1 cellular context compared by ENCODE assay signal in the genomic region with DNA sequence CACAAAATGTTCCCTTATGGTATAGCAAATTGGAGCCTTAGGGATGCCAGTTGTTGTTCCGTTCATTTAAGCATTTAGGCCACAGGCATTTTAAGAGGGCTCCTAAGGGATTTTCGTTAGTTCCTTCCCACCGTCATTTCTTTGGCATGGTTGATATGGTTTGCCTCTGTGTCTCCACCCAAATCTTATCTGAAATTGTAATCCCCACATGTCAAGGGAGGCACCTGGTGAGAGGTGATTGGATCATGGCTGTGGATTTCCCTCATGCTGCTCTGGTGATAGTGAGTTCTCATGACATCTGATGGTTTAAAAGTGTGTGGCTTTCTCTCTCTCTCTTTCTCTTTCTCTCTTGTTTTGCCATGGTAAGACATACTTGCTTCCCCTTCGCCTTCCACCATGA.
TF ChIP-seq lines count a peak whose summit lies in the region.

No MANE protein-coding gene starts in this region.

TF ChIP-seq in K562, 482 proteins besides CTCF, POLR2A, EP300 and RAD21 (continued from another document and continues in another):
- TF ChIP-seq ZNF592 (IDR thresholded peaks at IDR 0.05) (no peak), RAD51 (IDR thresholded peaks at IDR 0.05; ENCODE audit: borderline replicate concordance, low read depth) (no peak), SAFB2 (IDR thresholded peaks at IDR 0.05; ENCODE audit: borderline replicate concordance, low read depth, low read length, severe bottlenecking) (no peak), FOSL1 (tag; conservative IDR thresholded peaks at IDR 0.05) (peak; percentile 32; the same call in 1 of the 2 replicates), ARID1B (IDR thresholded peaks at IDR 0.05) (peak; percentile 95), LEF1 (IDR thresholded peaks at IDR 0.05) (peak; percentile 73), SMARCA4 (IDR thresholded peaks at IDR 0.05) (peak; percentile 82), ZNF830 (CRISPR knock-in tag; IDR thresholded peaks at IDR 0.05) (no peak), TRIM24 (IDR thresholded peaks at IDR 0.05) (peak; percentile 90 to 91), KDM2B (CRISPR knock-in tag; IDR thresholded peaks at IDR 0.05) (no peak), PHB2 (IDR thresholded peaks at IDR 0.05; ENCODE audit: low read depth) (peak; percentile 89), HMGN3 (IDR thresholded peaks at IDR 0.05; ENCODE audit: borderline replicate concordance, extremely low read depth, insufficient read length, low read depth, low read length) (peak; percentile 23), KAT7 (CRISPR knock-in tag; IDR thresholded peaks at IDR 0.05; ENCODE audit: borderline replicate concordance) (no peak), TEAD4 (IDR thresholded peaks at IDR 0.05; ENCODE audit: low read length) (peak; percentile 97), TEAD4 (CRISPR knock-in tag; IDR thresholded peaks at IDR 0.05; ENCODE audit: borderline replicate concordance) (no peak), GABPB2 (CRISPR knock-in tag; conservative IDR thresholded peaks at IDR 0.05) (no peak), KHSRP (IDR thresholded peaks at IDR 0.05) (no peak), ERF (CRISPR knock-in tag; IDR thresholded peaks at IDR 0.05) (no peak), ZBTB33 (CRISPR knock-in tag; IDR thresholded peaks at IDR 0.05) (no peak), RNF2 (IDR thresholded peaks at IDR 0.05) (no peak), PYGO2 (tag; IDR thresholded peaks at IDR 0.05) (no peak), STAT5A (IDR thresholded peaks at IDR 0.05; ENCODE audit: borderline replicate concordance, low read length) (peak; percentile 85), RFX7 (CRISPR knock-in tag; IDR thresholded peaks at IDR 0.05) (no peak), ZNF354B (CRISPR knock-in tag; IDR thresholded peaks at IDR 0.05) (no peak), CCNT2 (IDR thresholded peaks at IDR 0.05; ENCODE audit: borderline replicate concordance, extremely low read depth, insufficient read length, low read depth, low read length) (peak; percentile 51), CBX1 (IDR thresholded peaks at IDR 0.05; ENCODE audit: low read depth) (no peak), IRF9 (tag; IDR thresholded peaks at IDR 0.05) (no peak), RBM15 (IDR thresholded peaks at IDR 0.05; ENCODE audit: insufficient read depth, low read length) (no peak), ZNF184 (CRISPR knock-in tag; IDR thresholded peaks at IDR 0.05) (no peak), HDAC1 (IDR thresholded peaks at IDR 0.05) (peak in 1 of 2 experiments; percentile 45; a peak in 1 of 4 replicates), OTX1 (CRISPR knock-in tag; IDR thresholded peaks at IDR 0.05) (no peak), DNMT1 (IDR thresholded peaks at IDR 0.05) (no peak), RBM34 (IDR thresholded peaks at IDR 0.05; ENCODE audit: borderline replicate concordance, insufficient read depth, low read length) (no peak), ZNF699 (CRISPR knock-in tag; IDR thresholded peaks at IDR 0.05; ENCODE audit: insufficient replicate concordance) (no peak), KDM1A (IDR thresholded peaks at IDR 0.05) (peak; percentile 4 to 58; a peak in 1 of 4 replicates), GABPB1 (CRISPR knock-in tag; IDR thresholded peaks at IDR 0.05) (no peak), ZNF717 (CRISPR knock-in tag; IDR thresholded peaks at IDR 0.05) (no peak), HNRNPH1 (optimal IDR thresholded peaks at IDR 0.05; ENCODE audit: low read depth, low read length) (no peak), CBX3 (IDR thresholded peaks at IDR 0.05; ENCODE audit: borderline replicate concordance in 1 of 2, low read length in 2 of 2) (0 out of 3 replicates have a peak, but pooled peaks of 1 of the 2 experiments have one; percentile 21), RCOR1 (IDR thresholded peaks at IDR 0.05; ENCODE audit: borderline replicate concordance in 1 of 2, low read depth in 2 of 2, low read length in 2 of 2) (0 out of 4 replicates have a peak, but pooled peaks of 1 of the 2 experiments have one; percentile 49), CTBP1 (IDR thresholded peaks at IDR 0.05; ENCODE audit: borderline replicate concordance) (peak; percentile 28; the same call in 1 of the 2 replicates), PKNOX1 (IDR thresholded peaks at IDR 0.05) (peak; percentile 29; the same call in 1 of the 2 replicates), MTA1 (IDR thresholded peaks at IDR 0.05; ENCODE audit: borderline replicate concordance) (no peak)
- TF ChIP-seq, protein P1, sequence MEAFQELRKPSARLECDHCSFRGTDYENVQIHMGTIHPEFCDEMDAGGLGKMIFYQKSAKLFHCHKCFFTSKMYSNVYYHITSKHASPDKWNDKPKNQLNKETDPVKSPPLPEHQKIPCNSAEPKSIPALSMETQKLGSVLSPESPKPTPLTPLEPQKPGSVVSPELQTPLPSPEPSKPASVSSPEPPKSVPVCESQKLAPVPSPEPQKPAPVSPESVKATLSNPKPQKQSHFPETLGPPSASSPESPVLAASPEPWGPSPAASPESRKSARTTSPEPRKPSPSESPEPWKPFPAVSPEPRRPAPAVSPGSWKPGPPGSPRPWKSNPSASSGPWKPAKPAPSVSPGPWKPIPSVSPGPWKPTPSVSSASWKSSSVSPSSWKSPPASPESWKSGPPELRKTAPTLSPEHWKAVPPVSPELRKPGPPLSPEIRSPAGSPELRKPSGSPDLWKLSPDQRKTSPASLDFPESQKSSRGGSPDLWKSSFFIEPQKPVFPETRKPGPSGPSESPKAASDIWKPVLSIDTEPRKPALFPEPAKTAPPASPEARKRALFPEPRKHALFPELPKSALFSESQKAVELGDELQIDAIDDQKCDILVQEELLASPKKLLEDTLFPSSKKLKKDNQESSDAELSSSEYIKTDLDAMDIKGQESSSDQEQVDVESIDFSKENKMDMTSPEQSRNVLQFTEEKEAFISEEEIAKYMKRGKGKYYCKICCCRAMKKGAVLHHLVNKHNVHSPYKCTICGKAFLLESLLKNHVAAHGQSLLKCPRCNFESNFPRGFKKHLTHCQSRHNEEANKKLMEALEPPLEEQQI (IDR thresholded peaks at IDR 0.05): 0 out of 2 replicates have a peak, but pooled peaks have one; percentile 63
- TF ChIP-seq, protein P2, sequence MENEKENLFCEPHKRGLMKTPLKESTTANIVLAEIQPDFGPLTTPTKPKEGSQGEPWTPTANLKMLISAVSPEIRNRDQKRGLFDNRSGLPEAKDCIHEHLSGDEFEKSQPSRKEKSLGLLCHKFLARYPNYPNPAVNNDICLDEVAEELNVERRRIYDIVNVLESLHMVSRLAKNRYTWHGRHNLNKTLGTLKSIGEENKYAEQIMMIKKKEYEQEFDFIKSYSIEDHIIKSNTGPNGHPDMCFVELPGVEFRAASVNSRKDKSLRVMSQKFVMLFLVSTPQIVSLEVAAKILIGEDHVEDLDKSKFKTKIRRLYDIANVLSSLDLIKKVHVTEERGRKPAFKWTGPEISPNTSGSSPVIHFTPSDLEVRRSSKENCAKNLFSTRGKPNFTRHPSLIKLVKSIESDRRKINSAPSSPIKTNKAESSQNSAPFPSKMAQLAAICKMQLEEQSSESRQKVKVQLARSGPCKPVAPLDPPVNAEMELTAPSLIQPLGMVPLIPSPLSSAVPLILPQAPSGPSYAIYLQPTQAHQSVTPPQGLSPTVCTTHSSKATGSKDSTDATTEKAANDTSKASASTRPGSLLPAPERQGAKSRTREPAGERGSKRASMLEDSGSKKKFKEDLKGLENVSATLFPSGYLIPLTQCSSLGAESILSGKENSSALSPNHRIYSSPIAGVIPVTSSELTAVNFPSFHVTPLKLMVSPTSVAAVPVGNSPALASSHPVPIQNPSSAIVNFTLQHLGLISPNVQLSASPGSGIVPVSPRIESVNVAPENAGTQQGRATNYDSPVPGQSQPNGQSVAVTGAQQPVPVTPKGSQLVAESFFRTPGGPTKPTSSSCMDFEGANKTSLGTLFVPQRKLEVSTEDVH (IDR thresholded peaks at IDR 0.05; ENCODE audit: low read depth, partially characterized antibody): no peak
- TF ChIP-seq, protein P3, sequence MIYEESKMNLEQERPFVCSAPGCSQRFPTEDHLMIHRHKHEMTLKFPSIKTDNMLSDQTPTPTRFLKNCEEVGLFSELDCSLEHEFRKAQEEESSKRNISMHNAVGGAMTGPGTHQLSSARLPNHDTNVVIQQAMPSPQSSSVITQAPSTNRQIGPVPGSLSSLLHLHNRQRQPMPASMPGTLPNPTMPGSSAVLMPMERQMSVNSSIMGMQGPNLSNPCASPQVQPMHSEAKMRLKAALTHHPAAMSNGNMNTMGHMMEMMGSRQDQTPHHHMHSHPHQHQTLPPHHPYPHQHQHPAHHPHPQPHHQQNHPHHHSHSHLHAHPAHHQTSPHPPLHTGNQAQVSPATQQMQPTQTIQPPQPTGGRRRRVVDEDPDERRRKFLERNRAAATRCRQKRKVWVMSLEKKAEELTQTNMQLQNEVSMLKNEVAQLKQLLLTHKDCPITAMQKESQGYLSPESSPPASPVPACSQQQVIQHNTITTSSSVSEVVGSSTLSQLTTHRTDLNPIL (CRISPR knock-in tag; IDR thresholded peaks at IDR 0.05): no peak
- TF ChIP-seq, protein P4, sequence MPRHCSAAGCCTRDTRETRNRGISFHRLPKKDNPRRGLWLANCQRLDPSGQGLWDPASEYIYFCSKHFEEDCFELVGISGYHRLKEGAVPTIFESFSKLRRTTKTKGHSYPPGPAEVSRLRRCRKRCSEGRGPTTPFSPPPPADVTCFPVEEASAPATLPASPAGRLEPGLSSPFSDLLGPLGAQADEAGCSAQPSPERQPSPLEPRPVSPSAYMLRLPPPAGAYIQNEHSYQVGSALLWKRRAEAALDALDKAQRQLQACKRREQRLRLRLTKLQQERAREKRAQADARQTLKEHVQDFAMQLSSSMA (CRISPR knock-in tag; IDR thresholded peaks at IDR 0.05): no peak
